ENCODE assay signal across 25 cellular contexts in the genomic region with DNA sequence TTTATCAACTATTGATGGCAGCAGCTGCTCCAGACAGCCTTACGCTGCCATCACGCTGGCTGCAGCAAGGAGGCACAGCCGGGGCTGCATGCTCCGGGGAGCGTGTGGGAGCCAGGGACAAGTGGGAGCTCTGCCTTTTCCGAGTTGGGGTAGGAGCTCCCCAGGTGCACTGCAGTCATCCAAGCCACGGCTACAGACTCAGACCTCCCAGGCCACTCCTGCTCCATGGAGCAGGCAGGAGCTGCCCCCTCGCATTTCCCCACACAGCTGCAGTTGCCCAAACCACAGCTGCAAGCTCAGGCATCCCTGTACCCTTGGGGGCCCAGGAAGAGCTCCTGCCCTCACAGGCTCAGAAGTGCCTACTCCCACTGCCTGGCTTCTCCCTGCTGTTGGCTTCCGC.
"Had no signal": no experiment of that assay in that cellular context is flagged by ENCODE, and none has a peak within 500 bp of the region (broad histone marks: within the 10 kb centered on the region; RNA-seq: fewer than 3 reads in every experiment).

No MANE protein-coding gene starts in this region.

- H3K36me3 ChIP-seq: colonic mucosa, WERI-Rb-1 had no signal

- H3K27me3 Mint-ChIP-seq: activated B cell treated with CpG ODN at 0.5 μM for 24 hours; activated CD8-positive, alpha-beta T cell treated with anti-CD3 and anti-CD28 coated beads for 36 hours; activated naive CD4-positive, alpha-beta T cell treated with anti-CD3 and anti-CD28 coated beads, Interleukin-2, amount 50 U/mL, for 24 hours; activated naive CD8-positive, alpha-beta T cell treated with anti-CD3 and anti-CD28 coated beads, Interleukin-2, amount 10 ng/mL, durations not matched to agents 7 days and 5 days; T-helper 17 cell had no signal

- H3K4me3 ChIP-seq: ascending aorta, colonic mucosa had no signal

- H3K9me3 Mint-ChIP-seq: activated CD8-positive, alpha-beta T cell treated with anti-CD3 and anti-CD28 coated beads for 36 hours; activated naive CD4-positive, alpha-beta T cell treated with anti-CD3 and anti-CD28 coated beads, Interleukin-2, amount 50 U/mL, for 24 hours; T-helper 2 cell treated with Interferon-gamma antibody and Interleukin-4, amounts not matched to agents 5 μg/mL and 100 μg/mL, for 36 hours had no signal

- H3K9me3 ChIP-seq: colonic mucosa had no signal

- H3K27ac Mint-ChIP-seq: activated B cell treated with CpG ODN at 0.5 μM for 24 hours; activated CD8-positive, alpha-beta T cell treated with anti-CD3 and anti-CD28 coated beads for 36 hours; activated naive CD4-positive, alpha-beta T cell treated with anti-CD3 and anti-CD28 coated beads for 36 hours; activated naive CD4-positive, alpha-beta T cell treated with anti-CD3 and anti-CD28 coated beads, Interleukin-2, amount 50 U/mL, for 24 hours; activated naive CD8-positive, alpha-beta T cell treated with anti-CD3 and anti-CD28 coated beads, Interleukin-2, amount 10 ng/mL, durations not matched to agents 7 days and 5 days; activated T-helper 1 cell treated with anti-CD3 and anti-CD28 coated beads, Interleukin-12 subunit alpha, Interleukin-12 subunit beta, Interleukin-2, Interleukin-4 antibody, amounts not matched to agents 30 ng/mL and 10 ng/mL and 1 ng/mL, durations not matched to agents 14 hours and 24 hours and 36 hours; activated T-helper 2 cell treated with anti-CD3 and anti-CD28 coated beads, Interferon-gamma antibody, Interleukin-2, Interleukin-4, amounts not matched to agents 10 μg/mL and 5 μg/mL and 100 μg/mL, durations not matched to agents 14 hours and 24 hours and 36 hours; brain; T-helper 17 cell; T-helper 2 cell treated with Interferon-gamma antibody and Interleukin-4, amounts not matched to agents 5 μg/mL and 100 μg/mL, for 36 hours had no signal

- DNase-seq: activated B cell treated with CpG ODN at 0.5 μM for 24 hours; activated CD4-positive, alpha-beta T cell treated with anti-CD3 and anti-CD28 coated beads for 48 hours; activated CD4-positive, alpha-beta T cell treated with anti-CD3 and anti-CD28 coated beads, Interleukin-2, amount 50 U/mL, for 1 hour; activated CD4-positive, alpha-beta T cell treated with anti-CD3 and anti-CD28 coated beads, Interleukin-2, amount 50 U/mL, for 48 hours; activated CD8-positive, alpha-beta memory T cell treated with anti-CD3 and anti-CD28 coated beads for 24 hours; activated CD8-positive, alpha-beta T cell treated with anti-CD3 and anti-CD28 coated beads for 36 hours; activated effector memory CD4-positive, alpha-beta T cell treated with anti-CD3 and anti-CD28 coated beads, Interleukin-2, amount 50 U/mL, for 16 hours; activated naive CD4-positive, alpha-beta T cell treated with anti-CD3 and anti-CD28 coated beads for 36 hours; activated naive CD8-positive, alpha-beta T cell treated with anti-CD3 and anti-CD28 coated beads, Interleukin-2, amount 10 ng/mL, durations not matched to agents 7 days and 5 days; activated T-cell treated with anti-CD3 and anti-CD28 coated beads, Interleukin-2, amount 50 U/mL, for 48 hours; colonic mucosa; effector CD8-positive, alpha-beta T cell; foreskin fibroblast; T-helper 1 cell; T-helper 17 cell; T1000; WERI-Rb-1 had no signal

- H3K4me1 ChIP-seq: ascending aorta, colonic mucosa had no signal

- H3K36me3 Mint-ChIP-seq: activated naive CD8-positive, alpha-beta T cell treated with anti-CD3 and anti-CD28 coated beads, Interleukin-2, amount 10 ng/mL, durations not matched to agents 7 days and 5 days; brain had no signal

- H3K27ac ChIP-seq: ascending aorta, colonic mucosa, WERI-Rb-1 had no signal

- H3K27me3 ChIP-seq: ascending aorta, colonic mucosa had no signal

- H3K4me1 Mint-ChIP-seq: activated B cell treated with CpG ODN at 0.5 μM for 24 hours; activated naive CD4-positive, alpha-beta T cell treated with anti-CD3 and anti-CD28 coated beads, Interleukin-2, amount 50 U/mL, for 24 hours; brain; T-helper 17 cell had no signal

- H3K4me3 Mint-ChIP-seq: activated B cell treated with CpG ODN at 0.5 μM for 24 hours; activated CD8-positive, alpha-beta T cell treated with anti-CD3 and anti-CD28 coated beads for 36 hours; activated naive CD4-positive, alpha-beta T cell treated with anti-CD3 and anti-CD28 coated beads for 36 hours; activated naive CD4-positive, alpha-beta T cell treated with anti-CD3 and anti-CD28 coated beads, Interleukin-2, amount 50 U/mL, for 24 hours; activated naive CD8-positive, alpha-beta T cell treated with anti-CD3 and anti-CD28 coated beads, Interleukin-2, amount 10 ng/mL, durations not matched to agents 7 days and 5 days; activated T-helper 1 cell treated with anti-CD3 and anti-CD28 coated beads, Interleukin-12 subunit alpha, Interleukin-12 subunit beta, Interleukin-2, Interleukin-4 antibody, amounts not matched to agents 30 ng/mL and 10 ng/mL and 1 ng/mL, durations not matched to agents 14 hours and 24 hours and 36 hours; brain; T-helper 17 cell; T-helper 2 cell treated with Interferon-gamma antibody and Interleukin-4, amounts not matched to agents 5 μg/mL and 100 μg/mL, for 36 hours had no signal

- ATAC-seq: activated CD4-positive, CD25-positive, alpha-beta regulatory T cell treated with anti-CD3 and anti-CD28 coated beads, Interleukin-2, amount 50 U/mL, for 24 hours; activated CD8-positive, alpha-beta T cell treated with anti-CD3 and anti-CD28 coated beads for 36 hours; esophagus mucosa; T-helper 17 cell had no signal
